Comparison of ENCODE assay signal across 8 cellular contexts in genomic region chr14:21940887-21941855, GRCh38.
A peak's percentile ranks its signal among the peaks of the same experiment; 100 is the strongest.
DNase-seq lines count a peak whose midpoint lies in the region; ATAC-seq and TF ChIP-seq lines count a peak whose summit lies in the region.

No MANE protein-coding gene starts in this region.

- TF ChIP-seq CTCF in HL-60 (IDR thresholded peaks at IDR 0.05; ENCODE audit: insufficient read depth, low read length) (peak; percentile 39), WTC11 (IDR thresholded peaks at IDR 0.05) (peak; percentile 57), fibroblast of lung (conservative IDR thresholded peaks at IDR 0.05 in 1 of 2, IDR thresholded peaks at IDR 0.05 in 1 of 2; ENCODE audit: low read depth in 1 of 2, low read length in 2 of 2) (peak; percentile 30 to 57)

- H3K9me3 Mint-ChIP-seq in CD4-positive, alpha-beta memory T cell: no peaks in the 10 kb centered on the region
- no peaks in the 10 kb centered on the region for H3K9me3 Mint-ChIP-seq in WTC11
- no peaks in the 10 kb centered on the region for H3K9me3 Mint-ChIP-seq in stimulated activated effector memory CD8-positive, alpha-beta T cell treated with anti-CD3 and anti-CD28 coated beads, Interleukin-12 subunit alpha, Interleukin-12 subunit beta, amount 100 ng/mL, for 72 hours

- H3K4me1 Mint-ChIP-seq in CD4-positive, alpha-beta memory T cell: peaks cover 4 to 20% (median 15%) of the 10 kb centered on the region in 4 donors
- peaks cover 13% of the 10 kb centered on the region for H3K4me1 Mint-ChIP-seq in WTC11
- peaks cover 12% of the 10 kb centered on the region for H3K4me1 Mint-ChIP-seq in stimulated activated effector memory CD8-positive, alpha-beta T cell treated with anti-CD3 and anti-CD28 coated beads, Interleukin-12 subunit alpha, Interleukin-12 subunit beta, amount 100 ng/mL, for 72 hours

- no peaks in the 10 kb centered on the region for H3K27me3 ChIP-seq in CD4-positive, alpha-beta memory T cell (ENCODE audit: insufficient read depth, low read length)
- H3K27me3 ChIP-seq in HL-60 (ENCODE audit: insufficient read depth, poor library complexity, severe bottlenecking) (peaks cover 10% of the 10 kb centered on the region), fibroblast of lung (ENCODE audit: control insufficient read depth, insufficient read depth, low read length) (no peaks in the 10 kb centered on the region)

- POLR2A ChIA-PET in CD4-positive, alpha-beta memory T cell (lab: Charles Lee; ENCODE audit: partially characterized antibody): interaction anchor here (0.8 to 2.2 kb wide), 8 partner anchors 37 to 615 kb away, joined by 3 to 12 read pairs (median 4); no protein-coding TSS in a partner anchor
- POLR2A ChIA-PET in WTC11 (lab: Charles Lee): no interaction called here

- CTCF ChIA-PET in CD4-positive, alpha-beta memory T cell (lab: Charles Lee; ENCODE audit: partially characterized antibody): interaction anchor here (0.7 to 3.2 kb wide), 7 partner anchors 17 to 629 kb away, joined by 3 to 18 read pairs (median 4); no protein-coding TSS in a partner anchor
- CTCF ChIA-PET in WTC11 (lab: Charles Lee): interaction anchor here (0.7 to 1.3 kb wide), 10 partner anchors 11 to 260 kb away, joined by 3 to 7 read pairs (median 4); no protein-coding TSS in a partner anchor

- H3K79me2 ChIP-seq in fibroblast of lung (ENCODE audit: control insufficient read depth, insufficient read depth, low read length): no peaks in the 10 kb centered on the region

- no peaks in the 10 kb centered on the region for H3K9me3 ChIP-seq in CD4-positive, alpha-beta memory T cell (ENCODE audit: control insufficient read depth in 1 of 2, low read length in 2 of 2)
- H3K9me3 ChIP-seq in fibroblast of lung (ENCODE audit: control insufficient read depth, insufficient read depth, low read depth, low read length): no peaks in the 10 kb centered on the region

- peaks cover 0 to 9% of the 10 kb centered on the region in 2 donors for H3K27me3 Mint-ChIP-seq in CD4-positive, alpha-beta memory T cell
- no peaks in the 10 kb centered on the region; the same call in 1 of the 2 replicates for H3K27me3 Mint-ChIP-seq in WTC11 (ENCODE audit: low read depth)

- peak overlapping the region; percentile 65 to 86 (median 81) for H3K4me3 Mint-ChIP-seq in CD4-positive, alpha-beta memory T cell
- no peak overlapping the region for H3K4me3 Mint-ChIP-seq in WTC11
- peak overlapping the region; percentile 51 for H3K4me3 Mint-ChIP-seq in stimulated activated effector memory CD8-positive, alpha-beta T cell treated with anti-CD3 and anti-CD28 coated beads, Interleukin-12 subunit alpha, Interleukin-12 subunit beta, amount 100 ng/mL, for 72 hours

- H2AFZ ChIP-seq in fibroblast of lung (ENCODE audit: low read length): no peak overlapping the region

- H3K4me2 ChIP-seq in fibroblast of lung (ENCODE audit: extremely low read depth, insufficient read depth, low read length): no peak overlapping the region

- no peaks in the 10 kb centered on the region for H3K36me3 ChIP-seq in CD4-positive, alpha-beta memory T cell (ENCODE audit: insufficient read depth, low read length)
- no peaks in the 10 kb centered on the region for H3K36me3 ChIP-seq in fibroblast of lung (ENCODE audit: control insufficient read depth, insufficient read depth, low read length)

- no peak overlapping the region for H3K4me3 ChIP-seq in CD4-positive, alpha-beta memory T cell (ENCODE audit: low read length in 2 of 2)
- H3K4me3 ChIP-seq in HL-60 (replicated peaks; ENCODE audit: insufficient read depth, low read length) (no peak overlapping the region), fibroblast of lung (replicated peaks in 1 of 4; ENCODE audit: control extremely low read depth in 1 of 4, insufficient read depth in 1 of 4, low read depth in 3 of 4, low read length in 4 of 4) (no peak overlapping the region)

- intact Hi-C loops in CD4-positive, alpha-beta memory T cell (cut with micrococcal nuclease): loop anchor here (1.0 to 2.0 kb wide), 3 partner anchors 22 to 629 kb away; no protein-coding TSS in a partner anchor

- DNase-seq in CD4-positive, alpha-beta memory T cell: peak; percentile 44 to 53 (median 47)
- DNase-seq in HL-60 (ENCODE audit: low read depth in 1 of 2, low spot score in 1 of 2): peak in 1 of 2 experiments; percentile 5
- peak; percentile 36 for DNase-seq in WTC11 (ENCODE audit: low spot score)
- DNase-seq in fibroblast of lung (ENCODE audit: low read depth in 2 of 2): peak in 1 of 2 donors; percentile 9
- DNase-seq in stimulated activated effector memory CD8-positive, alpha-beta T cell treated with anti-CD3 and anti-CD28 coated beads, Interleukin-12 subunit alpha, Interleukin-12 subunit beta, amount 100 ng/mL, for 72 hours (ENCODE audit: low spot score in 2 of 2): no peak

- no peaks in the 10 kb centered on the region for H4K20me1 ChIP-seq in fibroblast of lung (ENCODE audit: control insufficient read depth, extremely low read depth, insufficient read depth, low read length)

- peaks cover 13% of the 10 kb centered on the region for H3K4me1 ChIP-seq in CD4-positive, alpha-beta memory T cell (ENCODE audit: insufficient read depth, low read length)
- H3K4me1 ChIP-seq in fibroblast of lung (ENCODE audit: control insufficient read depth, extremely low read depth, insufficient read depth, low read length): no peaks in the 10 kb centered on the region

- ATAC-seq in WTC11: peak; percentile 76
- peak; percentile 51 for ATAC-seq in stimulated activated effector memory CD8-positive, alpha-beta T cell treated with anti-CD3 and anti-CD28 coated beads, Interleukin-12 subunit alpha, Interleukin-12 subunit beta, amount 100 ng/mL, for 72 hours
- ATAC-seq in HG03045 (IDR thresholded peaks at IDR 0.05; ENCODE audit: unreplicated experiment): no peak
- no peak for ATAC-seq in HG03097 (IDR thresholded peaks at IDR 0.05; ENCODE audit: low FRiP score, unreplicated experiment)
- no peak for ATAC-seq in HG03095 (IDR thresholded peaks at IDR 0.05; ENCODE audit: unreplicated experiment)

- peak overlapping the region; percentile 26 for H3K27ac ChIP-seq in CD4-positive, alpha-beta memory T cell (ENCODE audit: low read depth, low read length)
- H3K27ac ChIP-seq in HL-60 (replicated peaks) (no peak overlapping the region), fibroblast of lung (ENCODE audit: insufficient read depth, low read length) (no peak overlapping the region)

- H3K27ac Mint-ChIP-seq in CD4-positive, alpha-beta memory T cell: peak overlapping the region; percentile 31 to 88 (median 79)
- no peak overlapping the region for H3K27ac Mint-ChIP-seq in WTC11
- peak overlapping the region; percentile 40 for H3K27ac Mint-ChIP-seq in stimulated activated effector memory CD8-positive, alpha-beta T cell treated with anti-CD3 and anti-CD28 coated beads, Interleukin-12 subunit alpha, Interleukin-12 subunit beta, amount 100 ng/mL, for 72 hours

- no peak overlapping the region for H3K9ac ChIP-seq in fibroblast of lung (ENCODE audit: insufficient read depth, low read length)

- no peaks in the 10 kb centered on the region for H3K36me3 Mint-ChIP-seq in CD4-positive, alpha-beta memory T cell
- H3K36me3 Mint-ChIP-seq in WTC11: no peaks in the 10 kb centered on the region
- no peaks in the 10 kb centered on the region for H3K36me3 Mint-ChIP-seq in stimulated activated effector memory CD8-positive, alpha-beta T cell treated with anti-CD3 and anti-CD28 coated beads, Interleukin-12 subunit alpha, Interleukin-12 subunit beta, amount 100 ng/mL, for 72 hours

TF ChIP-seq in WTC11, 78 proteins besides CTCF, POLR2A, EP300 and RAD21:
- TF ChIP-seq RORB (CRISPR knock-in tag; IDR thresholded peaks at IDR 0.05) (no peak), HMGXB4 (CRISPR knock-in tag; IDR thresholded peaks at IDR 0.05) (no peak), ETV6 (CRISPR knock-in tag; IDR thresholded peaks at IDR 0.05) (no peak), MYBL2 (CRISPR knock-in tag; IDR thresholded peaks at IDR 0.05) (no peak)
- TF ChIP-seq, protein P1, sequence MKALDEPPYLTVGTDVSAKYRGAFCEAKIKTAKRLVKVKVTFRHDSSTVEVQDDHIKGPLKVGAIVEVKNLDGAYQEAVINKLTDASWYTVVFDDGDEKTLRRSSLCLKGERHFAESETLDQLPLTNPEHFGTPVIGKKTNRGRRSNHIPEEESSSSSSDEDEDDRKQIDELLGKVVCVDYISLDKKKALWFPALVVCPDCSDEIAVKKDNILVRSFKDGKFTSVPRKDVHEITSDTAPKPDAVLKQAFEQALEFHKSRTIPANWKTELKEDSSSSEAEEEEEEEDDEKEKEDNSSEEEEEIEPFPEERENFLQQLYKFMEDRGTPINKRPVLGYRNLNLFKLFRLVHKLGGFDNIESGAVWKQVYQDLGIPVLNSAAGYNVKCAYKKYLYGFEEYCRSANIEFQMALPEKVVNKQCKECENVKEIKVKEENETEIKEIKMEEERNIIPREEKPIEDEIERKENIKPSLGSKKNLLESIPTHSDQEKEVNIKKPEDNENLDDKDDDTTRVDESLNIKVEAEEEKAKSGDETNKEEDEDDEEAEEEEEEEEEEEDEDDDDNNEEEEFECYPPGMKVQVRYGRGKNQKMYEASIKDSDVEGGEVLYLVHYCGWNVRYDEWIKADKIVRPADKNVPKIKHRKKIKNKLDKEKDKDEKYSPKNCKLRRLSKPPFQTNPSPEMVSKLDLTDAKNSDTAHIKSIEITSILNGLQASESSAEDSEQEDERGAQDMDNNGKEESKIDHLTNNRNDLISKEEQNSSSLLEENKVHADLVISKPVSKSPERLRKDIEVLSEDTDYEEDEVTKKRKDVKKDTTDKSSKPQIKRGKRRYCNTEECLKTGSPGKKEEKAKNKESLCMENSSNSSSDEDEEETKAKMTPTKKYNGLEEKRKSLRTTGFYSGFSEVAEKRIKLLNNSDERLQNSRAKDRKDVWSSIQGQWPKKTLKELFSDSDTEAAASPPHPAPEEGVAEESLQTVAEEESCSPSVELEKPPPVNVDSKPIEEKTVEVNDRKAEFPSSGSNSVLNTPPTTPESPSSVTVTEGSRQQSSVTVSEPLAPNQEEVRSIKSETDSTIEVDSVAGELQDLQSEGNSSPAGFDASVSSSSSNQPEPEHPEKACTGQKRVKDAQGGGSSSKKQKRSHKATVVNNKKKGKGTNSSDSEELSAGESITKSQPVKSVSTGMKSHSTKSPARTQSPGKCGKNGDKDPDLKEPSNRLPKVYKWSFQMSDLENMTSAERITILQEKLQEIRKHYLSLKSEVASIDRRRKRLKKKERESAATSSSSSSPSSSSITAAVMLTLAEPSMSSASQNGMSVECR (CRISPR knock-in tag; IDR thresholded peaks at IDR 0.05; ENCODE audit: borderline replicate concordance): no peak

Comparison
In these comparisons a context has a peak if more than half of its experiments do, and no peak if none do; other contexts are left out.
1. DNase-seq: peak in CD4-positive, alpha-beta memory T cell (5 of 5) and WTC11 (single experiment); none in stimulated activated effector memory CD8-positive, alpha-beta T cell treated with anti-CD3 and anti-CD28 coated beads, Interleukin-12 subunit alpha, Interleukin-12 subunit beta, amount 100 ng/mL, for 72 hours (0 of 2).
2. ATAC-seq: peak in WTC11 (single experiment) and stimulated activated effector memory CD8-positive, alpha-beta T cell treated with anti-CD3 and anti-CD28 coated beads, Interleukin-12 subunit alpha, Interleukin-12 subunit beta, amount 100 ng/mL, for 72 hours (single experiment); none in HG03045 (single experiment), HG03097 (single experiment) and HG03095 (single experiment).
3. Peak in every context shown above with its lines, with median percentiles within 50 percentile points of each other: CTCF ChIP-seq.